In genomic region chr13:109780880-109781383, GRCh38 we compare ENCODE assay signal across 10 cellular contexts. TPM values are rescaled to one million over a fixed set of nuclear protein-coding genes. Genes with fewer than 3 reads are reported as not detected.
DNase-seq lines count a peak whose midpoint lies in the region; ATAC-seq and TF ChIP-seq lines count a peak whose summit lies in the region.
"Had no signal": no experiment of that assay in that cellular context is flagged by ENCODE, and none has a peak within 500 bp of the region (broad histone marks: within the 10 kb centered on the region; RNA-seq: fewer than 3 reads in every experiment).

No MANE protein-coding gene starts in this region.

- ATAC-seq in heart left ventricle, result no peak
- no peak for ATAC-seq in Right ventricle myocardium inferior
- no peak for ATAC-seq in upper lobe of right lung
- ATAC-seq in GM18867 (IDR thresholded peaks at IDR 0.05; ENCODE audit: unreplicated experiment), result no peak

- intact Hi-C loops in heart left ventricle (cut with DNase I) (loop anchor here in 8 of 10 donors (5.0 to 10.0 kb wide), 10 partner anchors 166 to 819 kb away; no protein-coding TSS in a partner anchor), Right ventricle myocardium inferior (cut with DNase I) (loop anchor here (5.0 kb wide), 1 partner anchor 169 kb away; no protein-coding TSS in a partner anchor), breast epithelium (cut with DNase I; ENCODE audit: low total_unique reads) (no loop called here), upper lobe of right lung (cut with DNase I) (no loop called here)
- intact Hi-C loops in activated T-helper 1 cell treated with anti-CD3 and anti-CD28 coated beads, Interleukin-12 subunit alpha, Interleukin-12 subunit beta, Interleukin-2, Interleukin-4 antibody, amounts not matched to agents 30 ng/mL and 10 ng/mL and 1 ng/mL, durations not matched to agents 14 hours and 24 hours and 36 hours (cut with micrococcal nuclease), result loop anchor here (10.0 kb wide), 1 partner anchor 834 kb away; the partner anchor contains the start of gene NAXD

- no peak overlapping the region for H3K27ac Mint-ChIP-seq in activated T-helper 1 cell treated with anti-CD3 and anti-CD28 coated beads, Interleukin-12 subunit alpha, Interleukin-12 subunit beta, Interleukin-2, Interleukin-4 antibody, amounts not matched to agents 30 ng/mL and 10 ng/mL and 1 ng/mL, durations not matched to agents 14 hours and 24 hours and 36 hours

- no peaks in the 10 kb centered on the region for H3K27me3 Mint-ChIP-seq in activated T-helper 1 cell treated with anti-CD3 and anti-CD28 coated beads, Interleukin-12 subunit alpha, Interleukin-12 subunit beta, Interleukin-2, Interleukin-4 antibody, amounts not matched to agents 30 ng/mL and 10 ng/mL and 1 ng/mL, durations not matched to agents 14 hours and 24 hours and 36 hours (ENCODE audit: insufficient read depth)

- peaks cover 45% of the 10 kb centered on the region for H3K4me1 Mint-ChIP-seq in activated T-helper 1 cell treated with anti-CD3 and anti-CD28 coated beads, Interleukin-12 subunit alpha, Interleukin-12 subunit beta, Interleukin-2, Interleukin-4 antibody, amounts not matched to agents 30 ng/mL and 10 ng/mL and 1 ng/mL, durations not matched to agents 14 hours and 24 hours and 36 hours (ENCODE audit: low read depth)

- 63 to 65% (median 64%) methylated on average over 10 of the region's 10 CpGs for WGBS in heart left ventricle, 4 donors

- H3K36me3 ChIP-seq in heart left ventricle (peaks cover 0 to 27% (median 22%) of the 10 kb centered on the region in 9 donors), breast epithelium (no peaks in the 10 kb centered on the region), upper lobe of right lung (peaks cover 30% of the 10 kb centered on the region)

- H3K36me3 Mint-ChIP-seq in activated T-helper 1 cell treated with anti-CD3 and anti-CD28 coated beads, Interleukin-12 subunit alpha, Interleukin-12 subunit beta, Interleukin-2, Interleukin-4 antibody, amounts not matched to agents 30 ng/mL and 10 ng/mL and 1 ng/mL, durations not matched to agents 14 hours and 24 hours and 36 hours (ENCODE audit: low read depth), result peaks cover 7% of the 10 kb centered on the region

- no peak for TF ChIP-seq CTCF in heart left ventricle (IDR thresholded peaks at IDR 0.05)
- no peak for TF ChIP-seq CTCF in breast epithelium (IDR thresholded peaks at IDR 0.05)
- no peak for TF ChIP-seq CTCF in upper lobe of right lung (IDR thresholded peaks at IDR 0.05)
- TF ChIP-seq CTCF in GM20000 (IDR thresholded peaks at IDR 0.05; ENCODE audit: extremely low read depth, missing control alignments), result no peak

- DNase-seq in heart left ventricle, result peak in 1 of 5 donors; percentile 48
- DNase-seq in Right ventricle myocardium inferior (ENCODE audit: missing footprints), result no peak
- DNase-seq in breast epithelium (ENCODE audit: low spot score in 2 of 2), result no peak
- no peak for DNase-seq in upper lobe of right lung
- DNase-seq in activated T-helper 1 cell treated with anti-CD3 and anti-CD28 coated beads, Interleukin-12 subunit alpha, Interleukin-12 subunit beta, Interleukin-2, Interleukin-4 antibody, amounts not matched to agents 30 ng/mL and 10 ng/mL and 1 ng/mL, durations not matched to agents 14 hours and 24 hours and 36 hours (ENCODE audit: low spot score), result no peak
- no peak for DNase-seq in GM20000 (ENCODE audit: low spot score)
- DNase-seq: activated CD4-positive, alpha-beta T cell treated with anti-CD3 and anti-CD28 coated beads for 48 hours; NCI-H1048 had no signal

- no peak for TF ChIP-seq POLR2A in heart left ventricle (IDR thresholded peaks at IDR 0.05)
- no peak for TF ChIP-seq POLR2A in breast epithelium (IDR thresholded peaks at IDR 0.05)

- H3K4me3 Mint-ChIP-seq in activated T-helper 1 cell treated with anti-CD3 and anti-CD28 coated beads, Interleukin-12 subunit alpha, Interleukin-12 subunit beta, Interleukin-2, Interleukin-4 antibody, amounts not matched to agents 30 ng/mL and 10 ng/mL and 1 ng/mL, durations not matched to agents 14 hours and 24 hours and 36 hours, result no peak overlapping the region

- H3K9me3 ChIP-seq in heart left ventricle (no peaks in the 10 kb centered on the region), breast epithelium (no peaks in the 10 kb centered on the region), mononuclear cell (ENCODE audit: low read depth, low read length) (no peaks in the 10 kb centered on the region), upper lobe of right lung (no peaks in the 10 kb centered on the region)

- peak overlapping the region in 11 of 12 donors; percentile 13 to 95 (median 48) for H3K4me3 ChIP-seq in heart left ventricle
- peak overlapping the region; percentile 48 to 97 (median 81) for H3K4me3 ChIP-seq in breast epithelium
- H3K4me3 ChIP-seq in mononuclear cell (ENCODE audit: low read length), result peak overlapping the region; percentile 7
- H3K4me3 ChIP-seq in upper lobe of right lung, result peak overlapping the region; percentile 53

- H3K27me3 ChIP-seq in heart left ventricle, result peaks cover 0 to 4% (median 0%) of the 10 kb centered on the region in 9 donors
- no peaks in the 10 kb centered on the region for H3K27me3 ChIP-seq in breast epithelium
- H3K27me3 ChIP-seq in mononuclear cell (ENCODE audit: insufficient read depth, low read length), result no peaks in the 10 kb centered on the region
- no peaks in the 10 kb centered on the region for H3K27me3 ChIP-seq in upper lobe of right lung

- H3K27ac ChIP-seq in heart left ventricle (peak overlapping the region in 1 of 12 donors; percentile 40), breast epithelium (peak overlapping the region; percentile 81 to 100), upper lobe of right lung (no peak overlapping the region)

- H3K4me1 ChIP-seq in heart left ventricle (peaks cover 5 to 81% (median 48%) of the 10 kb centered on the region in 12 donors), breast epithelium (peaks cover 0 to 11% of the 10 kb centered on the region in 2 donors), mononuclear cell (ENCODE audit: insufficient read depth, low read length) (peaks cover 61% of the 10 kb centered on the region), upper lobe of right lung (peaks cover 42% of the 10 kb centered on the region)

- H3K9me3 Mint-ChIP-seq in activated T-helper 1 cell treated with anti-CD3 and anti-CD28 coated beads, Interleukin-12 subunit alpha, Interleukin-12 subunit beta, Interleukin-2, Interleukin-4 antibody, amounts not matched to agents 30 ng/mL and 10 ng/mL and 1 ng/mL, durations not matched to agents 14 hours and 24 hours and 36 hours, result no peaks in the 10 kb centered on the region

RNA-seq across cellular contexts. Expression of gene IRS2, which starts 5.5 kb away (rescaled TPM):
- total RNA-seq in heart left ventricle (10 to 100 TPM in 7 of 9 donors, 1 to 10 TPM in 2; 6.5 to 54.9 (median 14.4) TPM), Right ventricle myocardium inferior (9.7 TPM), breast epithelium (10 to 100 TPM; 25.8 to 38.2 (median 29.5) TPM), mononuclear cell (48.1 TPM), upper lobe of right lung (43.8 TPM)
- polyA plus RNA-seq in heart left ventricle, result 10 to 100 TPM in 1 of 2 donors, 1 to 10 TPM in 1; 3.4 to 42.9 TPM
- total RNA-seq in activated T-helper 1 cell treated with anti-CD3 and anti-CD28 coated beads, Interleukin-12 subunit alpha, Interleukin-12 subunit beta, Interleukin-2, Interleukin-4 antibody, amounts not matched to agents 30 ng/mL and 10 ng/mL and 1 ng/mL, durations not matched to agents 14 hours and 24 hours and 36 hours, result 3.9 and 4.3 TPM in 2 replicates

Comparison
In these comparisons a context has a peak if more than half of its experiments do, and no peak if none do; other contexts are left out.
1. H3K4me3 ChIP-seq: peak in every context shown above with its lines; median percentile 81 in breast epithelium; 53 in upper lobe of right lung; 48 in heart left ventricle; 7 in mononuclear cell.
2. intact Hi-C loops: an anchor here in heart left ventricle (5.0 to 10.0 kb wide), Right ventricle myocardium inferior (5.0 kb wide) and activated T-helper 1 cell treated with anti-CD3 and anti-CD28 coated beads, Interleukin-12 subunit alpha, Interleukin-12 subunit beta, Interleukin-2, Interleukin-4 antibody, amounts not matched to agents 30 ng/mL and 10 ng/mL and 1 ng/mL, durations not matched to agents 14 hours and 24 hours and 36 hours (10.0 kb wide); none called in breast epithelium and upper lobe of right lung.